1 cellular context compared by ENCODE assay signal in genomic region chr7:100929811-100930174, GRCh38.
TF ChIP-seq lines count a peak whose summit lies in the region.

No MANE protein-coding gene starts in this region.

TF ChIP-seq in H1, 55 proteins besides CTCF, POLR2A, EP300 and RAD21:
- TF ChIP-seq RBBP5 (IDR thresholded peaks at IDR 0.05; ENCODE audit: borderline replicate concordance, low read depth, low read length) (peak; percentile 84; the same call in 1 of the 2 replicates), E2F6 (IDR thresholded peaks at IDR 0.05) (0 out of 2 replicates have a peak, but pooled peaks have one; percentile 2), CHD7 (IDR thresholded peaks at IDR 0.05; ENCODE audit: insufficient replicate concordance, low read length) (no peak), POLR2AphosphoS5 (IDR thresholded peaks at IDR 0.05; ENCODE audit: low read depth, low read length) (no peak)
